19 cellular contexts compared by ENCODE assay signal in genomic region chr18:9746958-9747357, GRCh38. TPM values are rescaled to one million over a fixed set of nuclear protein-coding genes. Genes with fewer than 3 reads are reported as not detected.
A peak's percentile ranks its signal among the peaks of the same experiment; 100 is the strongest.
DNase-seq lines count a peak whose midpoint lies in the region; ATAC-seq and TF ChIP-seq lines count a peak whose summit lies in the region.
"Had no signal": no experiment of that assay in that cellular context is flagged by ENCODE, and none has a peak within 500 bp of the region (broad histone marks: within the 10 kb centered on the region; RNA-seq: fewer than 3 reads in every experiment).

No MANE protein-coding gene starts in this region.

- H4K20me1 ChIP-seq in Karpas-422 (ENCODE audit: insufficient read depth, low read depth, low read length) (no peaks in the 10 kb centered on the region), osteoblast (ENCODE audit: insufficient read depth, low read length) (no peaks in the 10 kb centered on the region)

- no peaks in the 10 kb centered on the region for H3K27me3 ChIP-seq in Karpas-422 (ENCODE audit: low read length)
- no peaks in the 10 kb centered on the region for H3K27me3 ChIP-seq in Panc1 (ENCODE audit: control insufficient read depth, insufficient read depth, low read length)
- H3K27me3 ChIP-seq in osteoblast (ENCODE audit: insufficient read depth, low read length), result no peaks in the 10 kb centered on the region
- no peaks in the 10 kb centered on the region for H3K27me3 ChIP-seq in transverse colon

- no peak overlapping the region for H2AFZ ChIP-seq in Karpas-422 (ENCODE audit: low read length)
- no peak overlapping the region for H2AFZ ChIP-seq in osteoblast (ENCODE audit: low read length)

- in situ Hi-C loops in Panc1 (cut with HindIII; ENCODE audit: low pct_unique_long_range_greater_than_20kb, low sequenced_read_pairs), result no loop called here
- in situ Hi-C loops in transverse colon (cut with MboI; ENCODE audit: low pct_ligation_motif_present in 1 of 4, low pct_unique_long_range_greater_than_20kb in 1 of 4, low sequenced_read_pairs in 3 of 4), result no loop called here

- H3K27ac ChIP-seq in Karpas-422 (ENCODE audit: low read length) (no peak overlapping the region), Panc1 (ENCODE audit: low read length) (peak overlapping the region; percentile 99), osteoblast (ENCODE audit: low read depth, low read length) (peak overlapping the region; percentile 37), transverse colon (no peak overlapping the region)
- H3K27ac ChIP-seq: 22Rv1, A549, C4-2B, HL-60 had no signal

- intact Hi-C loops in Panc1 (cut with micrococcal nuclease; ENCODE audit: unreplicated experiment), result no loop called here
- intact Hi-C loops in transverse colon (cut with DNase I; ENCODE audit: low total_unique reads), result no loop called here

- H3K4me2 ChIP-seq in Karpas-422 (ENCODE audit: low read depth, low read length, poor library complexity, severe bottlenecking), result no peak overlapping the region
- H3K4me2 ChIP-seq in osteoblast (ENCODE audit: insufficient read depth, low read length), result no peak overlapping the region
- H3K4me2 ChIP-seq: A549 had no signal

- no peak overlapping the region for H3K4me3 ChIP-seq in Karpas-422 (ENCODE audit: low read length)
- H3K4me3 ChIP-seq in Panc1 (ENCODE audit: low read depth in 2 of 2, low read length in 2 of 2), result no peak overlapping the region
- H3K4me3 ChIP-seq in osteoblast (ENCODE audit: insufficient read depth, low read length), result no peak overlapping the region
- H3K4me3 ChIP-seq in transverse colon, result no peak overlapping the region
- H3K4me3 ChIP-seq: A549, HAP-1 had no signal

- no peaks in the 10 kb centered on the region for H3K9me2 ChIP-seq in Karpas-422 (replicated peaks; ENCODE audit: insufficient read depth, low read length)

- TF ChIP-seq EP300 in transverse colon (IDR thresholded peaks at IDR 0.05; ENCODE audit: low read depth), result no peak

- BruUV-seq in Panc1 (replicated peaks; lab: Mats Ljungman, UMichigan), result TSS peak; percentile 20

- H3K27ac Mint-ChIP-seq in activated naive CD4-positive, alpha-beta T cell treated with anti-CD3 and anti-CD28 coated beads, Interleukin-2, amount 50 U/mL, for 72 hours, result no peak overlapping the region
- H3K27ac Mint-ChIP-seq: CD4-positive, alpha-beta memory T cell had no signal

- DNase-seq in EH (ENCODE audit: low read depth) (peak; percentile 66), Karpas-422 (peak; percentile 37), Panc1 (ENCODE audit: low read depth, low spot score) (no peak), osteoblast (ENCODE audit: insufficient read length, low spot score, missing footprints) (no peak), RKO (ENCODE audit: low spot score) (no peak), transverse colon (no peak)
- no peak for DNase-seq in activated naive CD4-positive, alpha-beta T cell treated with anti-CD3 and anti-CD28 coated beads, Interleukin-2, amount 50 U/mL, for 72 hours (ENCODE audit: low spot score in 2 of 2)
- DNase-seq: AML-193; CD4-positive, alpha-beta memory T cell; DMS153; DMS79; GF-D8; IMR-90 had no signal

- TF ChIP-seq CTCF in Panc1 (IDR thresholded peaks at IDR 0.05), result no peak
- TF ChIP-seq CTCF in osteoblast (IDR thresholded peaks at IDR 0.05; ENCODE audit: extremely low read depth, low read depth, low read length), result no peak
- TF ChIP-seq CTCF in transverse colon (IDR thresholded peaks at IDR 0.05), result no peak

- H3K9me3 Mint-ChIP-seq in activated naive CD4-positive, alpha-beta T cell treated with anti-CD3 and anti-CD28 coated beads, Interleukin-2, amount 50 U/mL, for 72 hours, result no peaks in the 10 kb centered on the region
- H3K9me3 Mint-ChIP-seq: CD4-positive, alpha-beta memory T cell had no signal

- H3K9me3 ChIP-seq in Karpas-422 (ENCODE audit: low read length), result no peaks in the 10 kb centered on the region
- H3K9me3 ChIP-seq in Panc1 (ENCODE audit: control insufficient read depth, insufficient read depth, low read depth, low read length), result no peaks in the 10 kb centered on the region; the same call in 1 of the 2 replicates
- H3K9me3 ChIP-seq in osteoblast (ENCODE audit: low read depth, low read length), result no peaks in the 10 kb centered on the region
- H3K9me3 ChIP-seq in transverse colon, result no peaks in the 10 kb centered on the region
- H3K9me3 ChIP-seq: HAP-1 had no signal

- TF ChIP-seq POLR2A in transverse colon (IDR thresholded peaks at IDR 0.05), result no peak

- H3K9ac ChIP-seq in Karpas-422 (ENCODE audit: low read length), result no peak overlapping the region

- H3K4me1 ChIP-seq in Karpas-422 (ENCODE audit: low read length) (no peaks in the 10 kb centered on the region), Panc1 (ENCODE audit: control insufficient read depth, insufficient read depth, low read length) (peaks cover 64% of the 10 kb centered on the region), osteoblast (ENCODE audit: insufficient read depth, low read length) (peaks cover 43% of the 10 kb centered on the region), transverse colon (peaks cover 0 to 20% (median 17%) of the 10 kb centered on the region in 4 donors)

- CTCF ChIA-PET in Panc1 (lab: Charles Lee), result no interaction called here

- H3K36me3 ChIP-seq in Karpas-422 (ENCODE audit: insufficient read depth, low read length), result no peaks in the 10 kb centered on the region
- H3K36me3 ChIP-seq in Panc1 (ENCODE audit: control insufficient read depth, insufficient read depth, low read length), result no peaks in the 10 kb centered on the region
- no peaks in the 10 kb centered on the region for H3K36me3 ChIP-seq in osteoblast (ENCODE audit: insufficient read depth, low read length)
- no peaks in the 10 kb centered on the region for H3K36me3 ChIP-seq in transverse colon
- H3K36me3 ChIP-seq: HAP-1 had no signal

- H3K36me3 Mint-ChIP-seq in activated naive CD4-positive, alpha-beta T cell treated with anti-CD3 and anti-CD28 coated beads, Interleukin-2, amount 50 U/mL, for 72 hours, result peaks cover 0 to 4% of the 10 kb centered on the region in 2 donors
- H3K36me3 Mint-ChIP-seq: CD4-positive, alpha-beta memory T cell had no signal

- POLR2A ChIA-PET in Panc1 (lab: Charles Lee), result no interaction called here

- ATAC-seq in Panc1 (no peak), HG02678 (IDR thresholded peaks at IDR 0.05; ENCODE audit: unreplicated experiment) (no peak)
- no peak for ATAC-seq in activated naive CD4-positive, alpha-beta T cell treated with anti-CD3 and anti-CD28 coated beads, Interleukin-2, amount 50 U/mL, for 72 hours
- ATAC-seq: A549 had no signal

- 64 to 74% methylated on average over 1 of the region's 1 CpG for WGBS in transverse colon (ENCODE audit: low coverage in 1 of 2), 2 donors

- H3K79me2 ChIP-seq in Karpas-422 (ENCODE audit: low read length) (no peaks in the 10 kb centered on the region), osteoblast (ENCODE audit: insufficient read depth, low read length) (peaks cover 37% of the 10 kb centered on the region)

RNA-seq across cellular contexts. Expression of gene RAB31, which starts 38.9 kb away (rescaled TPM):
- not detected in 2 replicates for total RNA-seq in Karpas-422 (2014; rRNA removed; shearing (Covaris generic); ENCODE audit: low replicate concordance)
- 118 TPM for total RNA-seq in Panc1 (2021; ENCODE audit: unreplicated experiment)
- 112 TPM for polyA plus RNA-seq in Panc1 (2012; ENCODE audit: insufficient read length)
- 120 and 144 TPM in 2 replicates for total RNA-seq in osteoblast
- total RNA-seq in activated naive CD4-positive, alpha-beta T cell treated with anti-CD3 and anti-CD28 coated beads, Interleukin-2, amount 50 U/mL, for 72 hours, result under 1 TPM; 0.36 to 0.99 TPM
- 10 to 100 TPM; 13.1 to 18.4 (median 16.9) TPM for total RNA-seq in transverse colon

Comparison
In these comparisons a context has a peak if more than half of its experiments do, and no peak if none do; other contexts are left out.
1. DNase-seq: peak in EH (single experiment) and Karpas-422 (single experiment); none in Panc1 (single experiment), osteoblast (single experiment), RKO (single experiment), activated naive CD4-positive, alpha-beta T cell treated with anti-CD3 and anti-CD28 coated beads, Interleukin-2, amount 50 U/mL, for 72 hours (0 of 2) and transverse colon (single experiment).
2. H3K27ac ChIP-seq: peak in Panc1 (single experiment) and osteoblast (single experiment); none in Karpas-422 (single experiment) and transverse colon (0 of 4).
3. RNA of gene RAB31, which starts 38.9 kb away (total RNA-seq): 120 to 144 TPM in osteoblast, 118 TPM in Panc1 (single experiment) and 13.1 to 18.4 TPM in transverse colon; 0.36 to 0.99 TPM in activated naive CD4-positive, alpha-beta T cell treated with anti-CD3 and anti-CD28 coated beads, Interleukin-2, amount 50 U/mL, for 72 hours and not detected in Karpas-422; every median in the first group is over 4 times any median in the second.